9 cellular contexts compared by ENCODE assay signal in genomic region chr22:41831383-41831782, GRCh38. TPM values are rescaled to one million over a fixed set of nuclear protein-coding genes. Genes with fewer than 3 reads are reported as not detected.
DNase-seq lines count a peak whose midpoint lies in the region; ATAC-seq and TF ChIP-seq lines count a peak whose summit lies in the region.
"Had no signal": no experiment of that assay in that cellular context is flagged by ENCODE, and none has a peak within 500 bp of the region (broad histone marks: within the 10 kb centered on the region; RNA-seq: fewer than 3 reads in every experiment).

No MANE protein-coding gene starts in this region.

- H3K4me1 Mint-ChIP-seq in stimulated activated naive CD8-positive, alpha-beta T cell treated with anti-CD3 and anti-CD28 coated beads, Interleukin-15, Interleukin-2, amounts not matched to agents 100 ng/mL and 50 ng/mL, for 24 hours (ENCODE audit: low read depth), result peaks cover 44% of the 10 kb centered on the region

- H3K4me3 Mint-ChIP-seq in stimulated activated naive CD8-positive, alpha-beta T cell treated with anti-CD3 and anti-CD28 coated beads, Interleukin-15, Interleukin-2, amounts not matched to agents 100 ng/mL and 50 ng/mL, for 24 hours, result peak overlapping the region; percentile 97

- H3K27me3 ChIP-seq in WERI-Rb-1 (ENCODE audit: insufficient read depth, low read depth, severe bottlenecking), result no peaks in the 10 kb centered on the region
- no peaks in the 10 kb centered on the region for H3K27me3 ChIP-seq in iPS-18a (ENCODE audit: control insufficient read depth, insufficient read depth, low read length)
- H3K27me3 ChIP-seq in vagina, result no peaks in the 10 kb centered on the region
- no peaks in the 10 kb centered on the region for H3K27me3 ChIP-seq in ascending aorta

- no peak for DNase-seq in stimulated activated naive CD8-positive, alpha-beta T cell treated with anti-CD3 and anti-CD28 coated beads, Interleukin-15, Interleukin-2, amounts not matched to agents 100 U/mL and 50 U/mL, for 24 hours
- no peak for DNase-seq in WERI-Rb-1
- no peak for DNase-seq in vagina (ENCODE audit: extremely low spot score in 2 of 2)
- DNase-seq in ascending aorta (ENCODE audit: low spot score in 2 of 2), result no peak
- DNase-seq in DMS79 treated with DMSO at 0.1 percent for 48 hours (lab: John Stamatoyannopoulos, UW), result no peak
- DNase-seq: T1000 had no signal

- H3K27ac Mint-ChIP-seq in stimulated activated naive CD8-positive, alpha-beta T cell treated with anti-CD3 and anti-CD28 coated beads, Interleukin-15, Interleukin-2, amounts not matched to agents 100 ng/mL and 50 ng/mL, for 24 hours, result peak overlapping the region; percentile 99

- intact Hi-C loops in vagina (cut with DNase I) (no loop called here), ascending aorta (cut with DNase I) (no loop called here)

- H3K4me1 ChIP-seq in iPS-18a (ENCODE audit: control insufficient read depth, low read depth, low read length) (peaks cover 27% of the 10 kb centered on the region), vagina (peaks cover 31% of the 10 kb centered on the region), ascending aorta (peaks cover 0 to 5% of the 10 kb centered on the region in 2 donors)

- no peak overlapping the region for H3K4me3 ChIP-seq in WERI-Rb-1 (ENCODE audit: low read depth, low read length)
- H3K4me3 ChIP-seq in iPS-18a (ENCODE audit: low read length), result peak overlapping the region; percentile 54
- H3K4me3 ChIP-seq in vagina, result no peak overlapping the region
- no peak overlapping the region for H3K4me3 ChIP-seq in ascending aorta

- H3K36me3 ChIP-seq in WERI-Rb-1 (peaks cover 36% of the 10 kb centered on the region), iPS-18a (ENCODE audit: control insufficient read depth, low read depth, low read length) (peaks cover 13% of the 10 kb centered on the region), vagina (no peaks in the 10 kb centered on the region), ascending aorta (peaks cover 0 to 4% of the 10 kb centered on the region in 2 donors)

- TF ChIP-seq CTCF in WERI-Rb-1 (IDR thresholded peaks at IDR 0.05; ENCODE audit: low read depth, low read length) (no peak), vagina (IDR thresholded peaks at IDR 0.05) (no peak), ascending aorta (IDR thresholded peaks at IDR 0.05) (no peak)

- peak overlapping the region; percentile 6; the same call in 1 of the 2 replicates for H3K27ac ChIP-seq in WERI-Rb-1
- H3K27ac ChIP-seq in iPS-18a (ENCODE audit: low read length), result peak overlapping the region; percentile 87
- H3K27ac ChIP-seq in vagina, result peak overlapping the region; percentile 99
- peak overlapping the region in 1 of 2 donors; percentile 92 for H3K27ac ChIP-seq in ascending aorta

- no peaks in the 10 kb centered on the region for H3K9me3 ChIP-seq in WERI-Rb-1 (ENCODE audit: severe bottlenecking)
- no peaks in the 10 kb centered on the region for H3K9me3 ChIP-seq in iPS-18a (ENCODE audit: control insufficient read depth, low read depth, low read length)
- no peaks in the 10 kb centered on the region for H3K9me3 ChIP-seq in vagina
- no peaks in the 10 kb centered on the region for H3K9me3 ChIP-seq in ascending aorta

- no peaks in the 10 kb centered on the region for H3K27me3 Mint-ChIP-seq in stimulated activated naive CD8-positive, alpha-beta T cell treated with anti-CD3 and anti-CD28 coated beads, Interleukin-15, Interleukin-2, amounts not matched to agents 100 ng/mL and 50 ng/mL, for 24 hours

- no peak for TF ChIP-seq POLR2A in vagina (IDR thresholded peaks at IDR 0.05)

- H3K36me3 Mint-ChIP-seq in stimulated activated naive CD8-positive, alpha-beta T cell treated with anti-CD3 and anti-CD28 coated beads, Interleukin-15, Interleukin-2, amounts not matched to agents 100 ng/mL and 50 ng/mL, for 24 hours (ENCODE audit: low read depth), result peaks cover 39% of the 10 kb centered on the region

- no peaks in the 10 kb centered on the region for H3K9me3 Mint-ChIP-seq in stimulated activated naive CD8-positive, alpha-beta T cell treated with anti-CD3 and anti-CD28 coated beads, Interleukin-15, Interleukin-2, amounts not matched to agents 100 ng/mL and 50 ng/mL, for 24 hours

- no peak for ATAC-seq in stimulated activated naive CD8-positive, alpha-beta T cell treated with anti-CD3 and anti-CD28 coated beads, Interleukin-15, Interleukin-2, amounts not matched to agents 100 U/mL and 50 U/mL, for 24 hours
- no peak for ATAC-seq in HG03565 (IDR thresholded peaks at IDR 0.05; ENCODE audit: unreplicated experiment)

- no peak overlapping the region for H3K9ac ChIP-seq in iPS-18a (ENCODE audit: low read length)

RNA-seq across cellular contexts. Expression of gene SREBF2, which starts 1.5 kb away (rescaled TPM):
- total RNA-seq in vagina, result 98.0 TPM
- total RNA-seq in ascending aorta, result 46.1 TPM

RNA-seq across cellular contexts. Expression of gene CCDC134, which starts 30.9 kb away (rescaled TPM):
- total RNA-seq in vagina (8.8 TPM), ascending aorta (6.4 TPM)
